Comparison of ENCODE assay signal across 11 cellular contexts in the genomic region with DNA sequence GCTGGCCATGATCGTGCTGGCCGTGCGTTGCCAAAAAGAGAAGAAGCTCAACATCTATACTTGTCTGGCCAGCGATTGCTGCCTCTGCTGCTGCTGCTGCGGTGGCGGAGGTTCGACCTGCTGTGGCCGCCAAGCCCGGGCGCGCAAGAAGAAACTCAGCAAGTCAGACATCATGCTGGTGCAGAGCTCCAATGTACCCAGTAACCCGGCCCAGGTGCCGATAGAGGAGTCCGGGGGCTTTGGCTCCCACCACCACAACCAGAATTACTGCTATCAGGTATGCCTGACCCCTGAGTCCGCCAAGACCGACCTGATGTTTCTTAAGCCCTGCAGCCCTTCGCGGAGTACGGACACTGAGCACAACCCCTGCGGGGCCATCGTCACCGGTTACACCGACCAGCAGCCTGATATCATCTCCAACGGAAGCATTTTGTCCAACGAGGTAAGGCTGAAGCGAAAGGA. TPM values are rescaled to one million over a fixed set of nuclear protein-coding genes. Genes with fewer than 3 reads are reported as not detected.
DNase-seq lines count a peak whose midpoint lies in the region; ATAC-seq, FAIRE-seq and TF ChIP-seq lines count a peak whose summit lies in the region.
"Had no signal": no experiment of that assay in that cellular context is flagged by ENCODE, and none has a peak within 500 bp of the region (broad histone marks: within the 10 kb centered on the region; RNA-seq: fewer than 3 reads in every experiment).

No MANE protein-coding gene starts in this region.

- H4K20me1 ChIP-seq in GM23338 (replicated peaks; ENCODE audit: insufficient read depth): 0 out of 2 replicates have a peak, but pooled peaks cover 5% of the 10 kb centered on the region
- H4K20me1 ChIP-seq in H1 (replicated peaks in 1 of 2; ENCODE audit: control insufficient read depth in 1 of 2, insufficient read depth in 2 of 2, low read length in 2 of 2): peaks cover 3 to 5% of the 10 kb centered on the region in 2 experiments

- no peak overlapping the region for H2AK5ac ChIP-seq in H1 (ENCODE audit: low read depth, low read length)

- H2BK15ac ChIP-seq in H1 (ENCODE audit: low read length): 0 out of 2 replicates have a peak overlapping the region, but pooled peaks have one; percentile 18

- no peaks in the 10 kb centered on the region for H3F3A ChIP-seq in GM23338 (replicated peaks; ENCODE audit: low read depth)

- H3K4me1 ChIP-seq in A549 (0 out of 3 replicates have a peak, but pooled peaks cover 9% of the 10 kb centered on the region), GM23338 (ENCODE audit: insufficient read depth) (peaks cover 37% of the 10 kb centered on the region), H1 (replicated peaks in 1 of 4; ENCODE audit: control insufficient read depth in 3 of 4, insufficient read depth in 4 of 4, low read length in 3 of 4) (peaks cover 5 to 17% (median 15%) of the 10 kb centered on the region in 4 experiments)

- TF ChIP-seq EP300 in A549 (IDR thresholded peaks at IDR 0.05): no peak
- no peak for TF ChIP-seq EP300 in H1 (IDR thresholded peaks at IDR 0.05; ENCODE audit: borderline replicate concordance in 1 of 2, low read depth in 2 of 2, low read length in 2 of 2)

- peak overlapping the region; percentile 37 for H4K8ac ChIP-seq in H1 (ENCODE audit: extremely low read depth, insufficient read depth, low read length)

- POLR2A ChIA-PET in A549 (lab: Yijun Ruan, JAX) (no interaction called here), H1 (lab: Charles Lee; ENCODE audit: partially characterized antibody) (interaction anchor here (0.8 to 1.3 kb wide), 3 partner anchors 8 to 333 kb away, joined by 3 to 4 read pairs (median 3); no protein-coding TSS in a partner anchor)

- H3K79me2 ChIP-seq in GM23338 (replicated peaks; ENCODE audit: insufficient read depth): no peaks in the 10 kb centered on the region
- no peaks in the 10 kb centered on the region for H3K79me2 ChIP-seq in H1 (ENCODE audit: control insufficient read depth in 1 of 2, insufficient read depth in 2 of 2, low read length in 2 of 2)

- DNase-seq in A549 (ENCODE audit: low read depth in 1 of 2, low spot score in 1 of 2) (no peak), GM23338 (ENCODE audit: low spot score) (peak; percentile 29), H1 (ENCODE audit: low read depth in 1 of 2, low spot score in 2 of 2) (peak in 1 of 2 experiments; percentile 74), nephron progenitor cell (peak; percentile 28), NCI-H446 treated with DMSO at 0.1 percent for 48 hours (lab: John Stamatoyannopoulos, UW) (no peak)
- DNase-seq: DMS153 had no signal

- H2BK5ac ChIP-seq in H1 (ENCODE audit: low read depth, low read length): peak overlapping the region; percentile 21; the same call in 1 of the 2 replicates

- no peak overlapping the region for H3K18ac ChIP-seq in H1 (ENCODE audit: extremely low read depth, low read length)

- FAIRE-seq in A549 (lab: Jason Lieb, UNC) (no peak), H1 (lab: Jason Lieb, UNC) (no peak)
- FAIRE-seq: islet of Langerhans had no signal

- H3K36me3 Mint-ChIP-seq in GM23338 (ENCODE audit: low read depth) (no peaks in the 10 kb centered on the region; the same call in 2 of the 3 replicates), nephron progenitor cell (ENCODE audit: low read depth) (no peaks in the 10 kb centered on the region)

- H3K9me3 Mint-ChIP-seq in GM23338 (no peaks in the 10 kb centered on the region; the same call in 2 of the 3 replicates), nephron progenitor cell (no peaks in the 10 kb centered on the region)

- H3K27ac ChIP-seq in A549 (no peak overlapping the region), GM23338 (ENCODE audit: low read depth) (no peak overlapping the region), H1 (ENCODE audit: low read depth, low read length) (no peak overlapping the region)

- CTCF ChIA-PET in A549 (lab: Yijun Ruan, JAX) (interaction anchor here (0.6 to 1.5 kb wide), 2 partner anchors 9 to 1947 kb away, joined by 3 to 4 read pairs; no protein-coding TSS in a partner anchor), H1 (lab: Charles Lee; ENCODE audit: partially characterized antibody) (interaction anchor here (0.6 to 2.5 kb wide), 18 partner anchors 11 to 1783 kb away, joined by 3 to 11 read pairs (median 3); no protein-coding TSS in a partner anchor)

- ATAC-seq in A549: no peak
- peak; percentile 1 for ATAC-seq in GM23338
- no peak for ATAC-seq in HG03045 (IDR thresholded peaks at IDR 0.05; ENCODE audit: unreplicated experiment)
- ATAC-seq in HG02981 (IDR thresholded peaks at IDR 0.05; ENCODE audit: unreplicated experiment): no peak
- no peak for ATAC-seq in GM21390 (IDR thresholded peaks at IDR 0.05; ENCODE audit: unreplicated experiment)
- ATAC-seq: activated T-helper 17 cell treated with anti-CD3 and anti-CD28 coated beads, Interleukin-2, amount 50 U/mL, for 72 hours had no signal

- no peaks in the 10 kb centered on the region for H3K9me2 ChIP-seq in GM23338 (ENCODE audit: insufficient read depth)

- peak overlapping the region in 2 of 4 experiments; percentile 9 to 42; a peak in 3 of 7 replicates for H3K9ac ChIP-seq in H1 (replicated peaks in 1 of 4; ENCODE audit: extremely low read depth in 1 of 4, low read depth in 3 of 4, low read length in 3 of 4)

- H3K4ac ChIP-seq in H1 (replicated peaks; ENCODE audit: insufficient read length, low read depth, low read length): no peak overlapping the region

- peak overlapping the region; percentile 95 for H2AFZ ChIP-seq in GM23338
- H2AFZ ChIP-seq in H1 (ENCODE audit: low read length): peak overlapping the region; percentile 67; the same call in 1 of the 2 replicates

- no peak overlapping the region for H3K23ac ChIP-seq in H1 (ENCODE audit: insufficient read length)

- H2BK120ac ChIP-seq in H1 (replicated peaks; ENCODE audit: low read depth, low read length): no peak overlapping the region

- H4K5ac ChIP-seq in H1 (ENCODE audit: insufficient read length, low read depth, low read length): no peak overlapping the region

- H3K56ac ChIP-seq in H1 (replicated peaks; ENCODE audit: insufficient read length, low read depth, low read length): no peak overlapping the region

- H2BK20ac ChIP-seq in H1 (ENCODE audit: low read length): no peak overlapping the region

- TF ChIP-seq POLR2A in A549 (IDR thresholded peaks at IDR 0.05; ENCODE audit: low read length) (no peak), H1 (IDR thresholded peaks at IDR 0.05; ENCODE audit: control extremely low read depth in 1 of 2, low read depth in 2 of 2, low read length in 2 of 2) (no peak)

- H3K36me3 ChIP-seq in GM23338 (ENCODE audit: insufficient read depth) (no peaks in the 10 kb centered on the region), H1 (ENCODE audit: control insufficient read depth in 2 of 4, insufficient read depth in 4 of 4, low read length in 3 of 4) (no peaks in the 10 kb centered on the region; a peak in 1 of 8 replicates)

- H3K27me3 Mint-ChIP-seq in GM23338 (ENCODE audit: insufficient read depth, low read depth, poor library complexity): peaks cover 64% of the 10 kb centered on the region
- peaks cover 73% of the 10 kb centered on the region for H3K27me3 Mint-ChIP-seq in nephron progenitor cell (ENCODE audit: low read depth, poor library complexity)

- peak overlapping the region; percentile 91 for H3K4me2 ChIP-seq in A549
- H3K4me2 ChIP-seq in GM23338: peak overlapping the region; percentile 93
- H3K4me2 ChIP-seq in H1 (ENCODE audit: insufficient read depth in 1 of 2, low read depth in 2 of 2, low read length in 2 of 2): peak overlapping the region; percentile 99

- peaks cover 49% of the 10 kb centered on the region for H3K23me2 ChIP-seq in H1 (ENCODE audit: low read depth, low read length)

- H3K27ac Mint-ChIP-seq in GM23338 (no peak overlapping the region), nephron progenitor cell (no peak overlapping the region)
- H3K27ac Mint-ChIP-seq: activated T-helper 17 cell treated with anti-CD3 and anti-CD28 coated beads, Interleukin-2, amount 50 U/mL, for 72 hours had no signal

- peaks cover 37% of the 10 kb centered on the region for H3K4me1 Mint-ChIP-seq in GM23338
- H3K4me1 Mint-ChIP-seq in nephron progenitor cell: peaks cover 71% of the 10 kb centered on the region

- TF ChIP-seq CTCF in A549 (IDR thresholded peaks at IDR 0.05) (no peak), GM23338 (conservative IDR thresholded peaks at IDR 0.05; ENCODE audit: low read depth in 2 of 2) (no peak), H1 (IDR thresholded peaks at IDR 0.05; ENCODE audit: control extremely low read depth in 1 of 3, insufficient read depth in 1 of 3, low read depth in 1 of 3, low read length in 3 of 3) (no peak), nephron progenitor cell (IDR thresholded peaks at IDR 0.05) (no peak)

- WGBS in A549 (ENCODE audit: missing lambda C conversion rate): 29% methylated on average over 17 of the region's 26 CpGs
- 5% methylated on average over 26 of the region's 26 CpGs; no CpG with 5 or more reads in 1 of the 2 experiments for WGBS in H1 (ENCODE audit: extremely low coverage in 1 of 2, insufficient coverage in 1 of 2, insufficient read length in 1 of 2, insufficient replicate concordance in 2 of 2, low coverage in 1 of 2, low lambda C conversion rate in 2 of 2, missing lambda C conversion rate in 1 of 2), 2 experiments

- H3K14ac ChIP-seq in H1 (ENCODE audit: insufficient read length): no peak overlapping the region

- H3K4me3 ChIP-seq in A549: peak overlapping the region; percentile 35; the same call in 2 of the 3 replicates
- H3K4me3 ChIP-seq in GM23338: peak overlapping the region; percentile 69
- H3K4me3 ChIP-seq in H1 (ENCODE audit: extremely low read depth in 1 of 4, insufficient read depth in 2 of 4, low read depth in 3 of 4, low read length in 4 of 4): peak overlapping the region; percentile 58 to 67 (median 64)

- H4K91ac ChIP-seq in H1 (replicated peaks; ENCODE audit: insufficient read length, low read length): peak overlapping the region; percentile 52

- TF ChIP-seq RAD21 in A549 (conservative IDR thresholded peaks at IDR 0.05 in 1 of 2, IDR thresholded peaks at IDR 0.05 in 1 of 2): no peak
- no peak for TF ChIP-seq RAD21 in H1 (IDR thresholded peaks at IDR 0.05 in 1 of 2, conservative IDR thresholded peaks at IDR 0.05 in 1 of 2; ENCODE audit: low read depth in 2 of 2, low read length in 2 of 2)

- H3K79me1 ChIP-seq in H1 (ENCODE audit: low read depth, low read length): no peaks in the 10 kb centered on the region

- H3K9me3 ChIP-seq in A549 (no peaks in the 10 kb centered on the region), H1 (ENCODE audit: insufficient read depth in 2 of 2, low read depth in 1 of 2, low read length in 1 of 2) (no peaks in the 10 kb centered on the region)

- H3K27me3 ChIP-seq in GM23338 (ENCODE audit: insufficient read depth) (peaks cover 71% of the 10 kb centered on the region), H1 (replicated peaks in 1 of 4; ENCODE audit: control insufficient read depth in 3 of 4, extremely low read depth in 1 of 4, insufficient read depth in 3 of 4, low read length in 3 of 4) (peaks cover 45 to 64% (median 58%) of the 10 kb centered on the region in 4 experiments; a peak in 6 of 7 replicates)

- peak overlapping the region; percentile 62; the same call in 1 of the 2 replicates for H2BK12ac ChIP-seq in H1 (ENCODE audit: low read depth, low read length)

- H3K4me3 Mint-ChIP-seq in GM23338 (peak overlapping the region; percentile 68), nephron progenitor cell (peak overlapping the region; percentile 82)
- H3K4me3 Mint-ChIP-seq: activated T-helper 17 cell treated with anti-CD3 and anti-CD28 coated beads, Interleukin-2, amount 50 U/mL, for 72 hours had no signal

RNA-seq across cellular contexts. Expression of gene PCDH10, which starts 3.3 kb away (rescaled TPM):
- polyA plus RNA-seq in A549 (2011; rRNA removed): 0.37 and 0.38 TPM in 2 replicates
- polyA plus RNA-seq in A549 (2012; cell fraction: cytosol; rRNA removed): 0.33 and 0.36 TPM in 2 replicates
- 0.79 and 0.82 TPM in 2 replicates for polyA plus RNA-seq in A549 (2012; cell fraction: nucleus; rRNA removed)
- 0.42 to 0.58 TPM (median 0.49 TPM) in 3 replicates for polyA plus RNA-seq in A549 (2017; fragmentation: RNase III; extraction: RNeasy Plus Mini Kit Qiagen cat#74134 plus additional on column Dnase treatment)
- polyA minus RNA-seq in A549 (2011; rRNA and poly(A)+ RNA removed): 0.54 TPM in 2 replicates
- total RNA-seq in GM23338 (2014; rRNA removed; shearing (Covaris generic)): 4.0 and 5.6 TPM in 2 replicates
- polyA plus RNA-seq in GM23338 (2016; fragmentation: Nextera tagmentation; extraction: Ambion mirVana): 0.75 and 1.2 TPM in 2 replicates
- total RNA-seq in H1 (2021; fragmentation: NEBNext Ultra II Directional; extraction: Animal tissue kit (Norgen Biotek cat#: 25700)): 9.3 and 10.0 TPM in 2 replicates
- 2.2 and 3.0 TPM in 2 replicates for polyA plus RNA-seq in H1 (2011; rRNA removed)
- 2.6 TPM for polyA plus RNA-seq in H1 (2011; cell fraction: cytosol; rRNA removed)
- polyA plus RNA-seq in H1 (2011; cell fraction: nucleus; rRNA removed): 5.5 TPM
- 1.9 to 3.1 TPM (median 2.6 TPM) in 4 replicates for polyA plus RNA-seq in H1 (2012, experiment 1 of 2)
- polyA plus RNA-seq in H1 (2012, experiment 2 of 2): 1.1 TPM
- 24.2 TPM for polyA plus RNA-seq in H1 (2013, experiment 1 of 2)
- polyA plus RNA-seq in H1 (2013, experiment 2 of 2): 22.9 TPM
- polyA minus RNA-seq in H1 (2011; rRNA and poly(A)+ RNA removed): 5.8 and 6.0 TPM in 2 replicates
- polyA minus RNA-seq in H1 (2011; cell fraction: cytosol; rRNA and poly(A)+ RNA removed): 4.3 TPM
- 11.5 TPM for polyA minus RNA-seq in H1 (2011; cell fraction: nucleus; rRNA and poly(A)+ RNA removed)
- total RNA-seq: activated T-helper 17 cell treated with anti-CD3 and anti-CD28 coated beads, Interleukin-2, amount 50 U/mL, for 72 hours had no signal

Comparison
In these comparisons a context has a peak if more than half of its experiments do, and no peak if none do; other contexts are left out.
1. DNase-seq: peak in GM23338 (single experiment) and nephron progenitor cell (single experiment); none in A549 (0 of 2) and NCI-H446 treated with DMSO at 0.1 percent for 48 hours (single experiment).
2. Peak in every context shown above with its lines, with median percentiles within 50 percentile points of each other: H3K4me2 ChIP-seq and H3K4me3 ChIP-seq.